Comparison of ENCODE assay signal across 36 cellular contexts in the genomic region with DNA sequence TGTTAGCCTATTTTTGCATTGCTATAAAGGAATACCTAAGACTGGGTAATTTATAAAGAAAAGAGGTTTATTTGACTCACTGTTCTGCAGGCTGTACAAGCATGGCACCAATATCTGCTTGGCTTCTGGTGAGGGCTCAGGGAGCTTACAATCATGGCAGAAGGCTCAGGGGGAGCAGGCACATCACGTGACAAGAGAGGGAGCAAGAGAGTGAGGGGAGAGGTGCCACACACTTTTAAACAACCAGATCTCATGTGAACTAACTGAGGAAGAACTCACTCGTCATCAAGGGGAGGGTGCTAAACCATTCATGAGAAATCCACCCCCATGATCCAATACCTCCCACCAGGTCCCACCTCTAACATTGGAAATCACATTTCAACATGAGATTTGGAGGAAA.
"Had no signal": no experiment of that assay in that cellular context is flagged by ENCODE, and none has a peak within 500 bp of the region (broad histone marks: within the 10 kb centered on the region; RNA-seq: fewer than 3 reads in every experiment).

No MANE protein-coding gene starts in this region.

- H3K36me3 ChIP-seq: adrenal gland, brain microvascular endothelial cell, breast epithelium had no signal

- ATAC-seq: activated CD8-positive, alpha-beta T cell treated with anti-CD3 and anti-CD28 coated beads for 36 hours; activated naive CD4-positive, alpha-beta T cell treated with anti-CD3 and anti-CD28 coated beads, Interleukin-2, amount 50 U/mL, for 72 hours; activated T-cell treated with anti-CD3 and anti-CD28 coated beads, Interleukin-2, amount 50 U/mL, for 72 hours; activated T-helper 17 cell treated with anti-CD3 and anti-CD28 coated beads, Interleukin-2, amount 50 U/mL, for 72 hours; body of pancreas had no signal

- H3K4me1 Mint-ChIP-seq: activated B cell treated with CpG ODN at 0.5 μM for 24 hours; activated CD4-positive, alpha-beta T cell treated with anti-CD3 and anti-CD28 coated beads, Interleukin-2, amount 10 ng/mL, durations not matched to agents 24 days and 14 days; activated naive CD8-positive, alpha-beta T cell treated with anti-CD3 and anti-CD28 coated beads for 36 hours; activated T-helper 17 cell treated with anti-CD3 and anti-CD28 coated beads, Interleukin-2, amount 50 U/mL, for 72 hours had no signal

- H3K27me3 ChIP-seq: adrenal gland, body of pancreas, brain microvascular endothelial cell, breast epithelium had no signal

- H3K27ac ChIP-seq: adrenal gland, body of pancreas, brain microvascular endothelial cell, breast epithelium, VCaP had no signal

- H3K4me3 Mint-ChIP-seq: activated B cell treated with CpG ODN at 0.5 μM for 24 hours; activated CD4-positive, alpha-beta memory T cell treated with anti-CD3 and anti-CD28 coated beads for 36 hours; activated CD4-positive, alpha-beta T cell treated with anti-CD3 and anti-CD28 coated beads, Interleukin-2, amount 10 ng/mL, durations not matched to agents 24 days and 14 days; activated CD8-positive, alpha-beta T cell treated with anti-CD3 and anti-CD28 coated beads for 36 hours; activated naive CD4-positive, alpha-beta T cell treated with anti-CD3 and anti-CD28 coated beads for 36 hours; activated naive CD8-positive, alpha-beta T cell treated with anti-CD3 and anti-CD28 coated beads for 36 hours; activated T-cell treated with anti-CD3 and anti-CD28 coated beads, Interleukin-2, amount 50 U/mL, for 72 hours; activated T-helper 1 cell treated with anti-CD3 and anti-CD28 coated beads, Interleukin-12 subunit alpha, Interleukin-12 subunit beta, Interleukin-2, Interleukin-4 antibody, amounts not matched to agents 30 ng/mL and 10 ng/mL and 1 ng/mL, durations not matched to agents 14 hours and 24 hours and 36 hours; activated T-helper 17 cell treated with anti-CD3 and anti-CD28 coated beads, Interleukin-2, amount 50 U/mL, for 72 hours; T-helper 1 cell treated with Interleukin-12 subunit alpha and Interleukin-12 subunit beta and Interleukin-4 antibody, amounts not matched to agents 30 μg/mL and 1 μg/mL, for 36 hours; T-helper 2 cell treated with Interferon-gamma antibody and Interleukin-4, amounts not matched to agents 5 μg/mL and 100 μg/mL, for 36 hours had no signal

- H3K4me1 ChIP-seq: adrenal gland, body of pancreas, breast epithelium had no signal

- H3K4me3 ChIP-seq: adrenal gland, body of pancreas, breast epithelium had no signal

- FAIRE-seq: astrocyte, TTC549 had no signal

- H3K27ac Mint-ChIP-seq: activated B cell treated with CpG ODN at 0.5 μM for 24 hours; activated CD4-positive, alpha-beta memory T cell treated with anti-CD3 and anti-CD28 coated beads for 36 hours; activated CD4-positive, alpha-beta T cell treated with anti-CD3 and anti-CD28 coated beads, Interleukin-2, amount 10 ng/mL, durations not matched to agents 24 days and 14 days; activated CD8-positive, alpha-beta T cell treated with anti-CD3 and anti-CD28 coated beads for 36 hours; activated naive CD4-positive, alpha-beta T cell treated with anti-CD3 and anti-CD28 coated beads for 36 hours; activated naive CD4-positive, alpha-beta T cell treated with anti-CD3 and anti-CD28 coated beads, Interleukin-2, amount 50 U/mL, for 72 hours; activated naive CD8-positive, alpha-beta T cell treated with anti-CD3 and anti-CD28 coated beads for 36 hours; activated T-cell treated with anti-CD3 and anti-CD28 coated beads, Interleukin-2, amount 50 U/mL, for 72 hours; activated T-helper 1 cell treated with anti-CD3 and anti-CD28 coated beads, Interleukin-12 subunit alpha, Interleukin-12 subunit beta, Interleukin-2, Interleukin-4 antibody, amounts not matched to agents 30 ng/mL and 10 ng/mL and 1 ng/mL, durations not matched to agents 14 hours and 24 hours and 36 hours; activated T-helper 17 cell treated with anti-CD3 and anti-CD28 coated beads, Interleukin-2, amount 50 U/mL, for 72 hours; T-helper 1 cell treated with Interleukin-12 subunit alpha and Interleukin-12 subunit beta and Interleukin-4 antibody, amounts not matched to agents 30 μg/mL and 1 μg/mL, for 36 hours; T-helper 2 cell treated with Interferon-gamma antibody and Interleukin-4, amounts not matched to agents 5 μg/mL and 100 μg/mL, for 36 hours had no signal

- H3K27me3 Mint-ChIP-seq: activated CD4-positive, alpha-beta T cell treated with anti-CD3 and anti-CD28 coated beads, Interleukin-2, amount 10 ng/mL, durations not matched to agents 24 days and 14 days had no signal

- H3K9me3 Mint-ChIP-seq: T-helper 1 cell treated with Interleukin-12 subunit alpha and Interleukin-12 subunit beta and Interleukin-4 antibody, amounts not matched to agents 30 μg/mL and 1 μg/mL, for 36 hours had no signal

- H3K9me3 ChIP-seq: adrenal gland, body of pancreas, breast epithelium had no signal

- H3K36me3 Mint-ChIP-seq: activated CD4-positive, alpha-beta memory T cell treated with anti-CD3 and anti-CD28 coated beads for 36 hours; activated naive CD4-positive, alpha-beta T cell treated with anti-CD3 and anti-CD28 coated beads, Interleukin-2, amount 50 U/mL, for 72 hours; activated naive CD8-positive, alpha-beta T cell treated with anti-CD3 and anti-CD28 coated beads for 36 hours had no signal

- DNase-seq: activated B cell treated with CpG ODN at 0.5 μM for 24 hours; activated CD4-positive, alpha-beta memory T cell treated with anti-CD3 and anti-CD28 coated beads for 36 hours; activated CD4-positive, alpha-beta T cell treated with anti-CD3 and anti-CD28 coated beads for 4 hours; activated CD4-positive, alpha-beta T cell treated with anti-CD3 and anti-CD28 coated beads, Interleukin-2, amount 10 ng/mL, durations not matched to agents 24 days and 14 days; activated CD4-positive, alpha-beta T cell treated with anti-CD3 and anti-CD28 coated beads, Interleukin-2, amount 50 U/mL, for 1 hour; activated CD4-positive, alpha-beta T cell treated with anti-CD3 and anti-CD28 coated beads, Interleukin-2, amount 50 U/mL, for 4 hours; activated CD4-positive, CD25-positive, alpha-beta regulatory T cell treated with anti-CD3 and anti-CD28 coated beads, Interleukin-2, amount 50 U/mL, for 72 hours; activated CD8-positive, alpha-beta memory T cell treated with anti-CD3 and anti-CD28 coated beads, Interleukin-2, amount 50 U/mL, for 4 hours; activated CD8-positive, alpha-beta T cell treated with anti-CD3 and anti-CD28 coated beads for 36 hours; activated effector memory CD4-positive, alpha-beta T cell treated with anti-CD3 and anti-CD28 coated beads, Interleukin-2, amount 50 U/mL, for 16 hours; activated gamma-delta T cell treated with Interleukin-2 at 50 U/mL for 16 hours; activated naive CD4-positive, alpha-beta T cell; activated naive CD4-positive, alpha-beta T cell treated with anti-CD3 and anti-CD28 coated beads for 36 hours; activated naive CD4-positive, alpha-beta T cell treated with anti-CD3 and anti-CD28 coated beads, Interleukin-2, amount 50 U/mL, for 16 hours; activated naive CD8-positive, alpha-beta T cell treated with anti-CD3 and anti-CD28 coated beads for 36 hours; activated T-cell treated with anti-CD3 and anti-CD28 coated beads for 4 hours; activated T-cell treated with anti-CD3 and anti-CD28 coated beads, Interleukin-2, amount 50 U/mL, for 1 hour; activated T-cell treated with anti-CD3 and anti-CD28 coated beads, Interleukin-2, amount 50 U/mL, for 72 hours; adrenal gland; amniotic stem cell; aorta; body of pancreas; brain microvascular endothelial cell; central memory CD4-positive, alpha-beta T cell; T-helper 1 cell; T-helper 2 cell; T-helper 9 cell had no signal
